Comparison of ENCODE assay signal across 1 cellular context in the genomic region with DNA sequence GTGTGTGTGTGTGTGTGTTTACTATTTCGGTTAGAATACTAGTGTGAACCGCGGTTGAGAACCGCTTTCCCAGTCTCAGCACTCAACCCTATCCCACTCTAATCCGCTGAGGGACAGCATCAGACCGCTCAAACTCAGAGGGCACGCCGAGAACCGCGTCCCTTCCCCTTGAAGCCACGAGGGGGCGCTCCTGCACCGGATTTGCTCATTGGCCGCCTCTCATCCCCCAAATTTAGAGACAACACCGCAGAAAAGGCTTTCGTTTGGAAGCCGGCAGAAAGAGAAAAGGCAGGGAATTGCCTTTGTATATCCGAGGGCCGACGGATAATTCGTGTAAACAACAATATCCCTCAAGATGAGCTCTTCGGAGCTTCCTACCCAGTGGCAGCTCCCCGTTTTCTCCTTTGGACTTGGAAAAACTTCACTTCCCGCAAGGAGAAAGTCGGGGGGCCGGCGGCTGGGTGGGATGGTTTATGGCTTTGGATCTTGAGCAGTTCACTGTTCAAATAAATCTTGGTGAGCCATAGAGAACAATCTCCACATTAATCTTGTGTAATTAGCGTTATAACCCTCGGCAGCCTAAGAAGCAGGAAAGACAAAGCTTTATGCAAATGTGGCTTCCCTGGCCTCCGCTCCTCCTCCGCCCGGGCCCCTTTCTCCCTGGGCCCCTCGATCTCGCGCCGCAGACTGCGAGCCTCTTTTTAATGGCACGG.
TF ChIP-seq lines count a peak whose summit lies in the region.

No MANE protein-coding gene starts in this region.

TF ChIP-seq in SK-N-SH treated with all-trans-retinoic acid at 6 μM for 48 hours, 23 proteins besides CTCF, POLR2A, EP300 and RAD21 (continued from another document):
- TF ChIP-seq, protein P1, sequence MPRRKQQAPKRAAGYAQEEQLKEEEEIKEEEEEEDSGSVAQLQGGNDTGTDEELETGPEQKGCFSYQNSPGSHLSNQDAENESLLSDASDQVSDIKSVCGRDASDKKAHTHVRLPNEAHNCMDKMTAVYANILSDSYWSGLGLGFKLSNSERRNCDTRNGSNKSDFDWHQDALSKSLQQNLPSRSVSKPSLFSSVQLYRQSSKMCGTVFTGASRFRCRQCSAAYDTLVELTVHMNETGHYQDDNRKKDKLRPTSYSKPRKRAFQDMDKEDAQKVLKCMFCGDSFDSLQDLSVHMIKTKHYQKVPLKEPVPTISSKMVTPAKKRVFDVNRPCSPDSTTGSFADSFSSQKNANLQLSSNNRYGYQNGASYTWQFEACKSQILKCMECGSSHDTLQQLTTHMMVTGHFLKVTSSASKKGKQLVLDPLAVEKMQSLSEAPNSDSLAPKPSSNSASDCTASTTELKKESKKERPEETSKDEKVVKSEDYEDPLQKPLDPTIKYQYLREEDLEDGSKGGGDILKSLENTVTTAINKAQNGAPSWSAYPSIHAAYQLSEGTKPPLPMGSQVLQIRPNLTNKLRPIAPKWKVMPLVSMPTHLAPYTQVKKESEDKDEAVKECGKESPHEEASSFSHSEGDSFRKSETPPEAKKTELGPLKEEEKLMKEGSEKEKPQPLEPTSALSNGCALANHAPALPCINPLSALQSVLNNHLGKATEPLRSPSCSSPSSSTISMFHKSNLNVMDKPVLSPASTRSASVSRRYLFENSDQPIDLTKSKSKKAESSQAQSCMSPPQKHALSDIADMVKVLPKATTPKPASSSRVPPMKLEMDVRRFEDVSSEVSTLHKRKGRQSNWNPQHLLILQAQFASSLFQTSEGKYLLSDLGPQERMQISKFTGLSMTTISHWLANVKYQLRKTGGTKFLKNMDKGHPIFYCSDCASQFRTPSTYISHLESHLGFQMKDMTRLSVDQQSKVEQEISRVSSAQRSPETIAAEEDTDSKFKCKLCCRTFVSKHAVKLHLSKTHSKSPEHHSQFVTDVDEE (CRISPR knock-in tag; IDR thresholded peaks at IDR 0.05), result no peak
- TF ChIP-seq ARNTL (CRISPR knock-in tag; IDR thresholded peaks at IDR 0.05; ENCODE audit: borderline replicate concordance, low read depth) (no peak), SNAI2 (CRISPR knock-in tag; IDR thresholded peaks at IDR 0.05) (no peak)
